16 cellular contexts compared by ENCODE assay signal in genomic region chr17:67542219-67543114, GRCh38.
A peak's percentile ranks its signal among the peaks of the same experiment; 100 is the strongest.
DNase-seq lines count a peak whose midpoint lies in the region; ATAC-seq and TF ChIP-seq lines count a peak whose summit lies in the region.
"Had no signal": no experiment of that assay in that cellular context is flagged by ENCODE, and none has a peak within 500 bp of the region (broad histone marks: within the 10 kb centered on the region; RNA-seq: fewer than 3 reads in every experiment).

No MANE protein-coding gene starts in this region.

- no peaks in the 10 kb centered on the region for H3K27me3 ChIP-seq in CD4-positive, CD25-positive, alpha-beta regulatory T cell (ENCODE audit: control insufficient read depth, insufficient read depth, low read length)
- H3K27me3 ChIP-seq in smooth muscle cell (ENCODE audit: low read depth) (no peaks in the 10 kb centered on the region), colonic mucosa (no peaks in the 10 kb centered on the region), H7 (ENCODE audit: control insufficient read depth, insufficient read depth, low read length) (no peaks in the 10 kb centered on the region)

- no peak for TF ChIP-seq CTCF in activated CD8-positive, alpha-beta T cell treated with anti-CD3 and anti-CD28 coated beads for 36 hours (IDR thresholded peaks at IDR 0.05)
- TF ChIP-seq CTCF in smooth muscle cell (IDR thresholded peaks at IDR 0.05; ENCODE audit: borderline replicate concordance, insufficient read depth, poor library complexity, severe bottlenecking): no peak
- TF ChIP-seq CTCF in colonic mucosa (IDR thresholded peaks at IDR 0.05): no peak

- intact Hi-C loops in activated CD8-positive, alpha-beta T cell treated with anti-CD3 and anti-CD28 coated beads for 36 hours (cut with micrococcal nuclease): no loop called here
- intact Hi-C loops in colonic mucosa (cut with DNase I): no loop called here

- no peak overlapping the region for H3K4me3 ChIP-seq in CD4-positive, CD25-positive, alpha-beta regulatory T cell (ENCODE audit: low read depth, low read length)
- H3K4me3 ChIP-seq in smooth muscle cell (no peak overlapping the region), colonic mucosa (no peak overlapping the region), H7 (ENCODE audit: insufficient read depth, low read depth, low read length) (no peak overlapping the region)

- POLR2A ChIA-PET in activated CD8-positive, alpha-beta T cell treated with anti-CD3 and anti-CD28 coated beads for 36 hours (lab: Charles Lee): interaction anchor here (0.6 kb wide), 1 partner anchor 19 kb away, joined by 3 read pairs; no protein-coding TSS in a partner anchor
- POLR2A ChIA-PET in activated CD8-positive, alpha-beta T cell treated with anti-CD3 and anti-CD28 coated beads, Interleukin-2, amount 10 ng/mL, durations not matched to agents 7 days and 5 days (lab: Charles Lee): no interaction called here

- H3K36me3 ChIP-seq in CD4-positive, CD25-positive, alpha-beta regulatory T cell (ENCODE audit: control insufficient read depth, insufficient read depth, low read length): no peaks in the 10 kb centered on the region
- H3K36me3 ChIP-seq in smooth muscle cell (ENCODE audit: low read depth) (no peaks in the 10 kb centered on the region), colonic mucosa (no peaks in the 10 kb centered on the region), H7 (replicated peaks; ENCODE audit: control insufficient read depth, insufficient read depth, low read length) (no peaks in the 10 kb centered on the region; the same call in none of the 2 replicates)

- no peak overlapping the region for H2AFZ ChIP-seq in smooth muscle cell (ENCODE audit: low read depth)

- no peaks in the 10 kb centered on the region for H3K9me3 Mint-ChIP-seq in activated CD8-positive, alpha-beta T cell treated with anti-CD3 and anti-CD28 coated beads for 36 hours
- no peaks in the 10 kb centered on the region for H3K9me3 Mint-ChIP-seq in activated CD8-positive, alpha-beta T cell treated with anti-CD3 and anti-CD28 coated beads, Interleukin-2, amount 10 ng/mL, durations not matched to agents 7 days and 5 days (ENCODE audit: insufficient read depth)
- no peaks in the 10 kb centered on the region for H3K9me3 Mint-ChIP-seq in CD4-positive, CD25-positive, alpha-beta regulatory T cell
- H3K9me3 Mint-ChIP-seq: CD14-positive monocyte had no signal

- peaks cover 9% of the 10 kb centered on the region for H3K4me1 Mint-ChIP-seq in activated CD8-positive, alpha-beta T cell treated with anti-CD3 and anti-CD28 coated beads for 36 hours (ENCODE audit: low read depth)
- no peaks in the 10 kb centered on the region for H3K4me1 Mint-ChIP-seq in activated CD8-positive, alpha-beta T cell treated with anti-CD3 and anti-CD28 coated beads, Interleukin-2, amount 10 ng/mL, durations not matched to agents 7 days and 5 days (ENCODE audit: low read depth)
- peaks cover 0 to 10% (median under 1%) of the 10 kb centered on the region in 4 donors for H3K4me1 Mint-ChIP-seq in CD4-positive, CD25-positive, alpha-beta regulatory T cell

- H3K4me1 ChIP-seq in CD4-positive, CD25-positive, alpha-beta regulatory T cell (ENCODE audit: control insufficient read depth, insufficient read depth, low read length, poor library complexity, severe bottlenecking): no peaks in the 10 kb centered on the region
- peaks cover 4% of the 10 kb centered on the region for H3K4me1 ChIP-seq in smooth muscle cell (ENCODE audit: low read depth)
- peaks cover 7% of the 10 kb centered on the region for H3K4me1 ChIP-seq in colonic mucosa

- DNase-seq in activated CD8-positive, alpha-beta T cell treated with anti-CD3 and anti-CD28 coated beads for 36 hours: peak; percentile 34
- DNase-seq in activated CD8-positive, alpha-beta T cell treated with anti-CD3 and anti-CD28 coated beads, Interleukin-2, amount 10 ng/mL, durations not matched to agents 7 days and 5 days: no peak
- DNase-seq in CD4-positive, CD25-positive, alpha-beta regulatory T cell: no peak
- DNase-seq in activated naive CD4-positive, alpha-beta T cell treated with anti-CD3 and anti-CD28 coated beads, Interleukin-2, amount 50 U/mL, for 16 hours: peak; percentile 35
- no peak for DNase-seq in left lobe of liver (ENCODE audit: low spot score)
- no peak for DNase-seq in smooth muscle cell (lab: John Stamatoyannopoulos, UW; ENCODE audit: unreplicated experiment)
- no peak for DNase-seq in colonic mucosa
- no peak for DNase-seq in H7
- DNase-seq: Calu3, KG1, NCI-H1092, NCI-H187, NCI-H446 had no signal

- H3K36me3 Mint-ChIP-seq in activated CD8-positive, alpha-beta T cell treated with anti-CD3 and anti-CD28 coated beads for 36 hours (ENCODE audit: low read depth): peaks cover 7% of the 10 kb centered on the region
- H3K36me3 Mint-ChIP-seq in activated CD8-positive, alpha-beta T cell treated with anti-CD3 and anti-CD28 coated beads, Interleukin-2, amount 10 ng/mL, durations not matched to agents 7 days and 5 days (ENCODE audit: low read depth): peaks cover 24% of the 10 kb centered on the region
- peaks cover 9% of the 10 kb centered on the region for H3K36me3 Mint-ChIP-seq in CD4-positive, CD25-positive, alpha-beta regulatory T cell

- CTCF ChIA-PET in activated CD8-positive, alpha-beta T cell treated with anti-CD3 and anti-CD28 coated beads for 36 hours (lab: Charles Lee): no interaction called here
- CTCF ChIA-PET in activated CD8-positive, alpha-beta T cell treated with anti-CD3 and anti-CD28 coated beads, Interleukin-2, amount 10 ng/mL, durations not matched to agents 7 days and 5 days (lab: Charles Lee): no interaction called here

- no peak overlapping the region for H3K4me3 Mint-ChIP-seq in activated CD8-positive, alpha-beta T cell treated with anti-CD3 and anti-CD28 coated beads for 36 hours
- no peak overlapping the region for H3K4me3 Mint-ChIP-seq in activated CD8-positive, alpha-beta T cell treated with anti-CD3 and anti-CD28 coated beads, Interleukin-2, amount 10 ng/mL, durations not matched to agents 7 days and 5 days
- peak overlapping the region in 1 of 4 donors; percentile 73 for H3K4me3 Mint-ChIP-seq in CD4-positive, CD25-positive, alpha-beta regulatory T cell
- H3K4me3 Mint-ChIP-seq: CD14-positive monocyte had no signal

- no peaks in the 10 kb centered on the region for H4K20me1 ChIP-seq in smooth muscle cell (ENCODE audit: low read depth)

- ATAC-seq in activated CD8-positive, alpha-beta T cell treated with anti-CD3 and anti-CD28 coated beads for 36 hours: peak; percentile 47
- no peak for ATAC-seq in activated CD8-positive, alpha-beta T cell treated with anti-CD3 and anti-CD28 coated beads, Interleukin-2, amount 10 ng/mL, durations not matched to agents 7 days and 5 days
- no peak for ATAC-seq in CD4-positive, CD25-positive, alpha-beta regulatory T cell (ENCODE audit: low read depth in 2 of 2)
- ATAC-seq in left lobe of liver: peak; percentile 50
- ATAC-seq: Panc1 had no signal

- 88% methylated on average over 11 of the region's 11 CpGs for WGBS in smooth muscle cell (ENCODE audit: low lambda C conversion rate)

- H3K27me3 Mint-ChIP-seq in activated CD8-positive, alpha-beta T cell treated with anti-CD3 and anti-CD28 coated beads for 36 hours: no peaks in the 10 kb centered on the region
- no peaks in the 10 kb centered on the region for H3K27me3 Mint-ChIP-seq in activated CD8-positive, alpha-beta T cell treated with anti-CD3 and anti-CD28 coated beads, Interleukin-2, amount 10 ng/mL, durations not matched to agents 7 days and 5 days (ENCODE audit: low read depth)
- no peaks in the 10 kb centered on the region for H3K27me3 Mint-ChIP-seq in CD4-positive, CD25-positive, alpha-beta regulatory T cell

- H3K79me2 ChIP-seq in smooth muscle cell (ENCODE audit: low read depth): no peaks in the 10 kb centered on the region

- H3K27ac ChIP-seq in CD4-positive, CD25-positive, alpha-beta regulatory T cell (ENCODE audit: insufficient read depth, low read length, poor library complexity, severe bottlenecking): no peak overlapping the region
- H3K27ac ChIP-seq in smooth muscle cell (ENCODE audit: low read depth) (no peak overlapping the region), colonic mucosa (no peak overlapping the region)
- H3K27ac ChIP-seq: HL-60 had no signal

- no peaks in the 10 kb centered on the region for H3K9me3 ChIP-seq in CD4-positive, CD25-positive, alpha-beta regulatory T cell (ENCODE audit: control insufficient read depth in 2 of 2, low read length in 2 of 2)
- no peaks in the 10 kb centered on the region for H3K9me3 ChIP-seq in smooth muscle cell (replicated peaks; ENCODE audit: low read depth)
- no peaks in the 10 kb centered on the region for H3K9me3 ChIP-seq in colonic mucosa

- no peak overlapping the region for H3K9ac ChIP-seq in smooth muscle cell (ENCODE audit: low read depth)
- H3K9ac ChIP-seq in colonic mucosa (ENCODE audit: low read depth in 2 of 2, low read length in 2 of 2): no peak overlapping the region

- H3F3A ChIP-seq in smooth muscle cell (ENCODE audit: low read depth): peaks cover 3% of the 10 kb centered on the region

- no peak overlapping the region for H3K4me2 ChIP-seq in smooth muscle cell

- H3K27ac Mint-ChIP-seq in activated CD8-positive, alpha-beta T cell treated with anti-CD3 and anti-CD28 coated beads for 36 hours: no peak overlapping the region
- H3K27ac Mint-ChIP-seq in activated CD8-positive, alpha-beta T cell treated with anti-CD3 and anti-CD28 coated beads, Interleukin-2, amount 10 ng/mL, durations not matched to agents 7 days and 5 days: no peak overlapping the region
- peak overlapping the region in 2 of 3 donors; percentile 6 to 20 for H3K27ac Mint-ChIP-seq in CD4-positive, CD25-positive, alpha-beta regulatory T cell

Comparison
In these comparisons a context has a peak if more than half of its experiments do, and no peak if none do; other contexts are left out.
1. ATAC-seq: peak in activated CD8-positive, alpha-beta T cell treated with anti-CD3 and anti-CD28 coated beads for 36 hours (single experiment) and left lobe of liver (single experiment); none in activated CD8-positive, alpha-beta T cell treated with anti-CD3 and anti-CD28 coated beads, Interleukin-2, amount 10 ng/mL, durations not matched to agents 7 days and 5 days (single experiment) and CD4-positive, CD25-positive, alpha-beta regulatory T cell (0 of 2).
2. DNase-seq: peak in activated CD8-positive, alpha-beta T cell treated with anti-CD3 and anti-CD28 coated beads for 36 hours (single experiment) and activated naive CD4-positive, alpha-beta T cell treated with anti-CD3 and anti-CD28 coated beads, Interleukin-2, amount 50 U/mL, for 16 hours (single experiment); none in activated CD8-positive, alpha-beta T cell treated with anti-CD3 and anti-CD28 coated beads, Interleukin-2, amount 10 ng/mL, durations not matched to agents 7 days and 5 days (single experiment), CD4-positive, CD25-positive, alpha-beta regulatory T cell (0 of 3), left lobe of liver (single experiment), smooth muscle cell (single experiment), colonic mucosa (single experiment) and H7 (single experiment).
3. H3K27ac Mint-ChIP-seq: peak in CD4-positive, CD25-positive, alpha-beta regulatory T cell (2 of 3); none in activated CD8-positive, alpha-beta T cell treated with anti-CD3 and anti-CD28 coated beads for 36 hours (single experiment) and activated CD8-positive, alpha-beta T cell treated with anti-CD3 and anti-CD28 coated beads, Interleukin-2, amount 10 ng/mL, durations not matched to agents 7 days and 5 days (single experiment).